In genomic region chr6:114342826-114343781, GRCh38 we compare ENCODE assay signal across 8 cellular contexts. TPM values are rescaled to one million over a fixed set of nuclear protein-coding genes. Genes with fewer than 3 reads are reported as not detected.
DNase-seq lines count a peak whose midpoint lies in the region; ATAC-seq, FAIRE-seq and TF ChIP-seq lines count a peak whose summit lies in the region.

Gene HS3ST5, minus strand, starts transcription at chr6:114343023. Its CDS starts 280,178 bp downstream, at chr6:114062845.

- H3K4me1 ChIP-seq in skeletal muscle tissue (ENCODE audit: control insufficient read depth in 3 of 3, insufficient read depth in 3 of 3, low read length in 3 of 3): peaks cover 4 to 13% (median 13%) of the 10 kb centered on the region in 3 donors

- H3K36me3 ChIP-seq in brain microvascular endothelial cell (replicated peaks) (no peaks in the 10 kb centered on the region), skeletal muscle tissue (ENCODE audit: control insufficient read depth in 3 of 3, insufficient read depth in 3 of 3, low read length in 3 of 3) (no peaks in the 10 kb centered on the region)

- no peak for FAIRE-seq in GM19239 (lab: Jason Lieb, UNC)

- peak within 1 kb of the TSS; percentile 50 for H3K4me3 ChIP-seq in AG09309 (ENCODE audit: control insufficient read depth, low read depth, low read length)
- peak within 1 kb of the TSS; percentile 54 for H3K4me3 ChIP-seq in brain microvascular endothelial cell (ENCODE audit: low read depth, low read length)
- peak within 1 kb of the TSS; percentile 60 to 75 (median 70) for H3K4me3 ChIP-seq in skeletal muscle tissue (ENCODE audit: low read length in 3 of 3)

- DNase-seq in AG09309 (ENCODE audit: low read depth) (no peak), NCI-H524 (lab: John Stamatoyannopoulos, UW) (peak; percentile 75 to 89), brain microvascular endothelial cell (peak; percentile 5), iPS-NIHi7 (ENCODE audit: extremely low spot score) (peak; percentile 82), GM19239 (ENCODE audit: insufficient read length, low spot score) (no peak)

- H3K9ac ChIP-seq in skeletal muscle tissue (ENCODE audit: low read depth in 1 of 3, low read length in 3 of 3): peak within 1 kb of the TSS; percentile 51 to 59 (median 55)

- peaks cover 30% of the 10 kb centered on the region for H3K27me3 ChIP-seq in brain microvascular endothelial cell (replicated peaks)
- peaks cover 4 to 10% (median 9%) of the 10 kb centered on the region in 3 donors for H3K27me3 ChIP-seq in skeletal muscle tissue (ENCODE audit: control insufficient read depth in 3 of 3, insufficient read depth in 3 of 3, low read length in 3 of 3)

- H3K9me3 ChIP-seq in skeletal muscle tissue (ENCODE audit: control insufficient read depth in 3 of 3, low read length in 3 of 3): no peaks in the 10 kb centered on the region

- H3K27ac ChIP-seq in brain microvascular endothelial cell (no peak within 1 kb of the TSS), skeletal muscle tissue (ENCODE audit: low read depth, low read length) (no peak within 1 kb of the TSS)

- TF ChIP-seq CTCF in AG09309 (IDR thresholded peaks at IDR 0.05; ENCODE audit: control insufficient read depth, insufficient read depth, low read depth, low read length, missing control alignments) (peak; percentile 38), brain microvascular endothelial cell (IDR thresholded peaks at IDR 0.05; ENCODE audit: low read depth, low read length, missing control alignments) (peak; percentile 67)

- ATAC-seq in GM18907 (IDR thresholded peaks at IDR 0.05; ENCODE audit: unreplicated experiment) (peak; percentile 56), GM18870 (IDR thresholded peaks at IDR 0.05; ENCODE audit: unreplicated experiment) (no peak)

- in situ Hi-C loops in brain microvascular endothelial cell (cut with HindIII; ENCODE audit: low pct_ligation_motif_present, low sequenced_read_pairs): no loop called here

RNA-seq across cellular contexts. Expression of gene HS3ST5, which starts in this region (rescaled TPM):
- under 0.01 TPM for total RNA-seq in skeletal muscle tissue

Comparison
In these comparisons a context has a peak if more than half of its experiments do, and no peak if none do; other contexts are left out.
1. DNase-seq: peak in NCI-H524 (2 of 2), brain microvascular endothelial cell (single experiment) and iPS-NIHi7 (single experiment); none in AG09309 (single experiment) and GM19239 (single experiment).
2. Peak in every context shown above with its lines, with median percentiles within 50 percentile points of each other: H3K4me3 ChIP-seq.